ENCODE assay signal across 22 cellular contexts in genomic region chr3:180252683-180253082, GRCh38.
DNase-seq lines count a peak whose midpoint lies in the region; ATAC-seq and TF ChIP-seq lines count a peak whose summit lies in the region.
"Had no signal": no experiment of that assay in that cellular context is flagged by ENCODE, and none has a peak within 500 bp of the region (broad histone marks: within the 10 kb centered on the region; RNA-seq: fewer than 3 reads in every experiment).

No MANE protein-coding gene starts in this region.

- no peak for TF ChIP-seq CTCF in glutamatergic neuron (IDR thresholded peaks at IDR 0.05; ENCODE audit: partially characterized antibody, unreplicated experiment)

- DNase-seq in DMS79 treated with DMSO at 0.1 percent for 48 hours (lab: John Stamatoyannopoulos, UW), result peak; percentile 51
- peak; percentile 61 to 86 for DNase-seq in NCI-H2081 (lab: John Stamatoyannopoulos, UW)
- peak; percentile 81 for DNase-seq in NCI-H748 (lab: John Stamatoyannopoulos, UW; ENCODE audit: unreplicated experiment)
- peak; percentile 69 for DNase-seq in epithelial cell of prostate (ENCODE audit: low read depth, low spot score)
- DNase-seq in stimulated activated CD4-positive, alpha-beta T cell treated with anti-CD3 and anti-CD28 coated beads, Interleukin-4, amount 100 ng/mL, for 24 hours, result no peak
- DNase-seq in glutamatergic neuron, result no peak
- DNase-seq: activated CD4-positive, alpha-beta T cell treated with anti-CD3 and anti-CD28 coated beads, Interleukin-2, amount 10 ng/mL, durations not matched to agents 24 days and 14 days; activated CD8-positive, alpha-beta memory T cell treated with anti-CD3 and anti-CD28 coated beads, Interleukin-2, amount 50 U/mL, for 4 hours; activated effector memory CD4-positive, alpha-beta T cell treated with anti-CD3 and anti-CD28 coated beads, Interleukin-2, amount 50 U/mL, for 16 hours; CD4-positive, alpha-beta memory T cell; erythroblast; left colon; MM.1S; NCI-H2227 treated with DMSO at 0.1 percent for 48 hours; pancreas; Right ventricle myocardium superior; T-cell; transverse colon had no signal

- H3K27ac Mint-ChIP-seq in glutamatergic neuron (ENCODE audit: unreplicated experiment), result no peak overlapping the region
- H3K27ac Mint-ChIP-seq: activated CD4-positive, alpha-beta T cell treated with anti-CD3 and anti-CD28 coated beads, Interleukin-2, amount 10 ng/mL, durations not matched to agents 24 days and 14 days; CD4-positive, alpha-beta memory T cell; natural killer cell treated with Interleukin-12 subunit alpha and Interleukin-12 subunit beta and Interleukin-15 and Interleukin-18, amount 100 ng/mL, for 72 hours; stimulated activated naive CD8-positive, alpha-beta T cell treated with anti-CD3 and anti-CD28 coated beads, Interleukin-15, Interleukin-2, amounts not matched to agents 100 ng/mL and 50 ng/mL, for 24 hours; T-cell had no signal

- H3K4me1 Mint-ChIP-seq in glutamatergic neuron (ENCODE audit: low read depth, unreplicated experiment), result no peaks in the 10 kb centered on the region
- H3K4me1 Mint-ChIP-seq: activated CD4-positive, alpha-beta T cell treated with anti-CD3 and anti-CD28 coated beads, Interleukin-2, amount 10 ng/mL, durations not matched to agents 24 days and 14 days; CD4-positive, alpha-beta memory T cell; T-cell had no signal

- ATAC-seq in GM21526 (IDR thresholded peaks at IDR 0.05; ENCODE audit: low FRiP score, unreplicated experiment), result no peak
- ATAC-seq: gastroesophageal sphincter; left colon; natural killer cell treated with Interleukin-12 subunit alpha and Interleukin-12 subunit beta and Interleukin-15 and Interleukin-18, amount 100 ng/mL, for 72 hours; pancreas; T-cell had no signal

- H3K27ac ChIP-seq in epithelial cell of prostate, result peak overlapping the region; percentile 86
- H3K27ac ChIP-seq: gastroesophageal sphincter, pancreas, transverse colon had no signal

- no peaks in the 10 kb centered on the region for H3K9me3 Mint-ChIP-seq in glutamatergic neuron (ENCODE audit: unreplicated experiment)
- H3K9me3 Mint-ChIP-seq: stimulated activated naive CD8-positive, alpha-beta T cell treated with anti-CD3 and anti-CD28 coated beads, Interleukin-15, Interleukin-2, amounts not matched to agents 100 ng/mL and 50 ng/mL, for 24 hours had no signal

- no peaks in the 10 kb centered on the region for H3K27me3 Mint-ChIP-seq in glutamatergic neuron (ENCODE audit: unreplicated experiment)
- H3K27me3 Mint-ChIP-seq: activated CD4-positive, alpha-beta T cell treated with anti-CD3 and anti-CD28 coated beads, Interleukin-2, amount 10 ng/mL, durations not matched to agents 24 days and 14 days; natural killer cell treated with Interleukin-12 subunit alpha and Interleukin-12 subunit beta and Interleukin-15 and Interleukin-18, amount 100 ng/mL, for 72 hours had no signal

- H3K4me3 Mint-ChIP-seq in glutamatergic neuron (ENCODE audit: unreplicated experiment), result no peak overlapping the region
- H3K4me3 Mint-ChIP-seq: activated CD4-positive, alpha-beta T cell treated with anti-CD3 and anti-CD28 coated beads, Interleukin-2, amount 10 ng/mL, durations not matched to agents 24 days and 14 days; CD4-positive, alpha-beta memory T cell; natural killer cell treated with Interleukin-12 subunit alpha and Interleukin-12 subunit beta and Interleukin-15 and Interleukin-18, amount 100 ng/mL, for 72 hours; stimulated activated naive CD8-positive, alpha-beta T cell treated with anti-CD3 and anti-CD28 coated beads, Interleukin-15, Interleukin-2, amounts not matched to agents 100 ng/mL and 50 ng/mL, for 24 hours; T-cell had no signal

- H3K36me3 Mint-ChIP-seq in glutamatergic neuron (ENCODE audit: unreplicated experiment), result peaks cover 4% of the 10 kb centered on the region
- H3K36me3 Mint-ChIP-seq: CD4-positive, alpha-beta memory T cell; T-cell had no signal

Comparison
In these comparisons a context has a peak if more than half of its experiments do, and no peak if none do; other contexts are left out.
1. DNase-seq: peak in DMS79 treated with DMSO at 0.1 percent for 48 hours (single experiment), NCI-H2081 (2 of 2), NCI-H748 (single experiment) and epithelial cell of prostate (single experiment); none in stimulated activated CD4-positive, alpha-beta T cell treated with anti-CD3 and anti-CD28 coated beads, Interleukin-4, amount 100 ng/mL, for 24 hours (single experiment) and glutamatergic neuron (single experiment).